Comparison of ENCODE assay signal across 15 cellular contexts in genomic region chr19:44603201-44603945, GRCh38. TPM values are rescaled to one million over a fixed set of nuclear protein-coding genes. Genes with fewer than 3 reads are reported as not detected.
A peak's percentile ranks its signal among the peaks of the same experiment; 100 is the strongest.
DNase-seq lines count a peak whose midpoint lies in the region; ATAC-seq, FAIRE-seq and TF ChIP-seq lines count a peak whose summit lies in the region.
"Had no signal": no experiment of that assay in that cellular context is flagged by ENCODE, and none has a peak within 500 bp of the region (broad histone marks: within the 10 kb centered on the region; RNA-seq: fewer than 3 reads in every experiment).

No MANE protein-coding gene starts in this region.

- CTCF ChIA-PET in A549 (lab: Yijun Ruan, JAX) (interaction anchor here (0.7 to 9.0 kb wide), 11 partner anchors 8 to 167 kb away, joined by 3 to 58 read pairs (median 4); partner anchors contain the start of gene IGSF23), PC-9 (lab: Charles Lee) (interaction anchor here (0.7 kb wide), 1 partner anchor 41 kb away, joined by 4 read pairs; no protein-coding TSS in a partner anchor)

- TF ChIP-seq POLR2A in A549 (IDR thresholded peaks at IDR 0.05; ENCODE audit: low read length): no peak

- intact Hi-C loops in PC-9 (cut with micrococcal nuclease; ENCODE audit: unreplicated experiment): loop anchor here (2.0 kb wide), 1 partner anchor 23 kb away; no protein-coding TSS in a partner anchor

- peaks cover 45% of the 10 kb centered on the region for H3K4me1 Mint-ChIP-seq in HFFc6 (ENCODE audit: low read depth)

- H3F3A ChIP-seq in PC-9 (ENCODE audit: insufficient read depth, low read depth): peaks cover 29% of the 10 kb centered on the region; the same call in 1 of the 2 replicates

- BruUV-seq in PC-9 (replicated peaks; lab: Mats Ljungman, UMichigan): no TSS peak

- H3K9me3 ChIP-seq in A549 (peaks cover 2% of the 10 kb centered on the region; the same call in 1 of the 3 replicates), keratinocyte (ENCODE audit: control insufficient read depth, low read depth, low read length) (no peaks in the 10 kb centered on the region), PC-9 (ENCODE audit: insufficient read depth, low read depth) (no peaks in the 10 kb centered on the region; the same call in 1 of the 2 replicates), Karpas-422 (ENCODE audit: low read length) (no peaks in the 10 kb centered on the region)
- H3K9me3 ChIP-seq: BE2C, uterus had no signal

- DNase-seq in A549 (ENCODE audit: low read depth in 1 of 2, low spot score in 1 of 2) (no peak), HFFc6 (peak; percentile 90), brain microvascular endothelial cell (peak; percentile 91), keratinocyte (ENCODE audit: low read depth, low spot score) (no peak), PC-9 (no peak), Karpas-422 (no peak)
- DNase-seq in activated naive CD4-positive, alpha-beta T cell treated with anti-CD3 and anti-CD28 coated beads, Interleukin-2, amount 50 U/mL, for 72 hours (ENCODE audit: low spot score in 2 of 2): no peak
- DNase-seq: activated CD4-positive, alpha-beta T cell treated with anti-CD3 and anti-CD28 coated beads, Interleukin-2, amount 50 U/mL, for 4 hours; activated naive CD4-positive, alpha-beta T cell treated with anti-CD3 and anti-CD28 coated beads, Interleukin-2, amount 50 U/mL, for 16 hours; BE2C; mammary epithelial cell; NCI-H524 treated with DMSO at 0.1 percent for 48 hours had no signal

- H3K27me3 Mint-ChIP-seq in HFFc6 (ENCODE audit: insufficient read depth): peaks cover 3% of the 10 kb centered on the region
- H3K27me3 Mint-ChIP-seq: progenitor cell of endocrine pancreas had no signal

- H4K20me1 ChIP-seq in keratinocyte (ENCODE audit: control insufficient read depth, extremely low read depth, insufficient read depth, low read length): no peaks in the 10 kb centered on the region
- H4K20me1 ChIP-seq in PC-9 (ENCODE audit: insufficient read depth): no peaks in the 10 kb centered on the region
- no peaks in the 10 kb centered on the region for H4K20me1 ChIP-seq in Karpas-422 (ENCODE audit: insufficient read depth, low read depth, low read length)

- dilution Hi-C loops in keratinocyte (cut with MboI; ENCODE audit: extremely low pct_ligation_motif_present, low sequenced_read_pairs): no loop called here

- peak; percentile 37 to 52; a peak in 3 of 6 replicates for ATAC-seq in A549
- no peak for ATAC-seq in HG03135 (IDR thresholded peaks at IDR 0.05; ENCODE audit: unreplicated experiment)
- no peak for ATAC-seq in activated naive CD4-positive, alpha-beta T cell treated with anti-CD3 and anti-CD28 coated beads, Interleukin-2, amount 50 U/mL, for 72 hours

- peak; percentile 23 for FAIRE-seq in A549 (lab: Jason Lieb, UNC)
- peak; percentile 9 for FAIRE-seq in keratinocyte (lab: Jason Lieb, UNC)

- in situ Hi-C loops in brain microvascular endothelial cell (cut with HindIII; ENCODE audit: low pct_ligation_motif_present, low sequenced_read_pairs): no loop called here

- H3K27me3 ChIP-seq in brain microvascular endothelial cell (replicated peaks) (no peaks in the 10 kb centered on the region), keratinocyte (ENCODE audit: control insufficient read depth, extremely low read depth, insufficient read depth, low read length) (peaks cover 4% of the 10 kb centered on the region), PC-9 (ENCODE audit: insufficient read depth, low read depth) (no peaks in the 10 kb centered on the region), Karpas-422 (ENCODE audit: low read length) (no peaks in the 10 kb centered on the region)
- H3K27me3 ChIP-seq: BE2C, uterus had no signal

- H3K9me3 Mint-ChIP-seq in HFFc6: peaks cover under 1% of the 10 kb centered on the region; the same call in 1 of the 2 replicates
- peaks cover 8 to 17% of the 10 kb centered on the region in 2 donors for H3K9me3 Mint-ChIP-seq in activated naive CD4-positive, alpha-beta T cell treated with anti-CD3 and anti-CD28 coated beads, Interleukin-2, amount 50 U/mL, for 72 hours

- peak overlapping the region; percentile 58 for H3K4me3 Mint-ChIP-seq in HFFc6

- no peaks in the 10 kb centered on the region for H3K9me2 ChIP-seq in PC-9 (ENCODE audit: insufficient read depth)
- no peaks in the 10 kb centered on the region for H3K9me2 ChIP-seq in Karpas-422 (replicated peaks; ENCODE audit: insufficient read depth, low read length)

- H2AFZ ChIP-seq in keratinocyte (ENCODE audit: control insufficient read depth, low read length) (peak overlapping the region; percentile 24), PC-9 (no peak overlapping the region), Karpas-422 (ENCODE audit: low read length) (no peak overlapping the region)

- peak overlapping the region; percentile 18 to 67; a peak in 3 of 6 replicates for H3K27ac ChIP-seq in A549
- H3K27ac ChIP-seq in brain microvascular endothelial cell: no peak overlapping the region
- no peak overlapping the region for H3K27ac ChIP-seq in keratinocyte (ENCODE audit: control insufficient read depth, insufficient read depth, low read length)
- H3K27ac ChIP-seq in PC-9: no peak overlapping the region
- H3K27ac ChIP-seq in Karpas-422 (ENCODE audit: low read length): no peak overlapping the region
- H3K27ac ChIP-seq: uterus had no signal

- H3K79me2 ChIP-seq in keratinocyte (ENCODE audit: control insufficient read depth, insufficient read depth, low read length) (no peaks in the 10 kb centered on the region), PC-9 (ENCODE audit: low read depth) (no peaks in the 10 kb centered on the region), Karpas-422 (ENCODE audit: low read length) (no peaks in the 10 kb centered on the region)

- H3K9me1 ChIP-seq in keratinocyte (ENCODE audit: control insufficient read depth, extremely low read depth, insufficient read depth, low read length): no peaks in the 10 kb centered on the region

- no peaks in the 10 kb centered on the region for H3K36me3 ChIP-seq in brain microvascular endothelial cell (replicated peaks)
- no peaks in the 10 kb centered on the region for H3K36me3 ChIP-seq in keratinocyte (ENCODE audit: control insufficient read depth in 2 of 2, extremely low read depth in 1 of 2, insufficient read depth in 2 of 2, low read length in 2 of 2)
- no peaks in the 10 kb centered on the region for H3K36me3 ChIP-seq in PC-9 (ENCODE audit: low read depth)
- H3K36me3 ChIP-seq in Karpas-422 (ENCODE audit: insufficient read depth, low read length): no peaks in the 10 kb centered on the region
- H3K36me3 ChIP-seq: BE2C, uterus had no signal

- H3K4me2 ChIP-seq in A549: peak overlapping the region; percentile 40
- peak overlapping the region; percentile 6 for H3K4me2 ChIP-seq in keratinocyte (ENCODE audit: control insufficient read depth, extremely low read depth, insufficient read depth, low read depth, low read length)
- no peak overlapping the region for H3K4me2 ChIP-seq in PC-9
- H3K4me2 ChIP-seq in Karpas-422 (ENCODE audit: low read depth, low read length, poor library complexity, severe bottlenecking): no peak overlapping the region

- H3K27ac Mint-ChIP-seq in HFFc6: peak overlapping the region; percentile 56
- H3K27ac Mint-ChIP-seq in activated naive CD4-positive, alpha-beta T cell treated with anti-CD3 and anti-CD28 coated beads, Interleukin-2, amount 50 U/mL, for 72 hours: no peak overlapping the region

- H3K9ac ChIP-seq in keratinocyte (ENCODE audit: control insufficient read depth, extremely low read depth, insufficient read depth, low read length) (no peak overlapping the region), Karpas-422 (ENCODE audit: low read length) (no peak overlapping the region)

- WGBS in A549 (ENCODE audit: missing lambda C conversion rate): 55% methylated on average over 8 of the region's 8 CpGs

- POLR2A ChIA-PET in A549 (lab: Yijun Ruan, JAX) (interaction anchor here (1.0 to 1.3 kb wide), 2 partner anchors 13 to 40 kb away, joined by 3 to 5 read pairs; partner anchors contain the start of gene PVR), PC-9 (lab: Charles Lee; ENCODE audit: unreplicated experiment) (interaction anchor here (0.5 kb wide), 1 partner anchor 10 kb away, joined by 3 read pairs; no protein-coding TSS in a partner anchor)

- H3K4me3 ChIP-seq in A549 (no peak overlapping the region), brain microvascular endothelial cell (ENCODE audit: low read depth, low read length) (no peak overlapping the region), keratinocyte (ENCODE audit: control insufficient read depth in 2 of 3, extremely low read depth in 1 of 3, insufficient read depth in 2 of 3, low read depth in 1 of 3, low read length in 3 of 3) (no peak overlapping the region), PC-9 (no peak overlapping the region), Karpas-422 (ENCODE audit: low read length) (no peak overlapping the region)
- H3K4me3 ChIP-seq: uterus had no signal

- TF ChIP-seq EP300 in A549 (IDR thresholded peaks at IDR 0.05): no peak

- TF ChIP-seq RAD21 in A549 (conservative IDR thresholded peaks at IDR 0.05 in 1 of 2, IDR thresholded peaks at IDR 0.05 in 1 of 2): no peak

- H3K4me1 ChIP-seq in A549: peaks cover 31% of the 10 kb centered on the region
- peaks cover 23% of the 10 kb centered on the region for H3K4me1 ChIP-seq in keratinocyte (ENCODE audit: control insufficient read depth, extremely low read depth, insufficient read depth, low read length)
- H3K4me1 ChIP-seq in PC-9 (replicated peaks; ENCODE audit: insufficient read depth): peaks cover 39% of the 10 kb centered on the region
- no peaks in the 10 kb centered on the region for H3K4me1 ChIP-seq in Karpas-422 (ENCODE audit: low read length)
- H3K4me1 ChIP-seq: BE2C, uterus had no signal

- no peaks in the 10 kb centered on the region for H3K36me3 Mint-ChIP-seq in HFFc6 (ENCODE audit: low read depth)
- H3K36me3 Mint-ChIP-seq in activated naive CD4-positive, alpha-beta T cell treated with anti-CD3 and anti-CD28 coated beads, Interleukin-2, amount 50 U/mL, for 72 hours: no peaks in the 10 kb centered on the region

- no peak for TF ChIP-seq CTCF in A549 (IDR thresholded peaks at IDR 0.05)
- no peak for TF ChIP-seq CTCF in HFFc6 (IDR thresholded peaks at IDR 0.05)
- TF ChIP-seq CTCF in brain microvascular endothelial cell (IDR thresholded peaks at IDR 0.05; ENCODE audit: low read depth, low read length, missing control alignments): no peak
- TF ChIP-seq CTCF in keratinocyte (optimal IDR thresholded peaks at IDR 0.05 in 1 of 3, IDR thresholded peaks at IDR 0.05 in 1 of 3, conservative IDR thresholded peaks at IDR 0.05 in 1 of 3; ENCODE audit: extremely low read depth in 1 of 3, insufficient read depth in 2 of 3, low read length in 3 of 3): no peak
- TF ChIP-seq CTCF in PC-9 (conservative IDR thresholded peaks at IDR 0.05): no peak

RNA-seq across cellular contexts. Expression of gene IGSF23, which starts 10.0 kb away (rescaled TPM):
- 0.14 and 0.29 TPM in 2 replicates for polyA plus RNA-seq in A549 (2011; rRNA removed)
- 0.29 TPM in 2 replicates for polyA plus RNA-seq in A549 (2012; cell fraction: cytosol; rRNA removed)
- polyA plus RNA-seq in A549 (2012; cell fraction: nucleus; rRNA removed): 0.18 and 0.20 TPM in 2 replicates
- polyA plus RNA-seq in A549 (2017; fragmentation: RNase III; extraction: RNeasy Plus Mini Kit Qiagen cat#74134 plus additional on column Dnase treatment): 0.35 to 0.45 TPM (median 0.42 TPM) in 3 replicates
- not detected in 2 replicates for polyA minus RNA-seq in A549 (2011; rRNA and poly(A)+ RNA removed)
- not detected for total RNA-seq in HFFc6 (2021; fragmentation: NEBNext Ultra II Directional; extraction: Animal tissue kit (Norgen Biotek cat#: 25700))
- polyA plus RNA-seq in keratinocyte: 0.06 to 0.07 TPM in 2 of 3 replicates, not detected in the other
- 0.89 TPM for polyA plus RNA-seq in keratinocyte (2011; ENCODE audit: low read depth)
- not detected in 2 replicates for polyA plus RNA-seq in keratinocyte (2011; cell fraction: cytosol; rRNA removed)
- not detected in 2 replicates for polyA plus RNA-seq in keratinocyte (2011; cell fraction: nucleus; rRNA removed)
- 1.3 TPM in 1 of 2 replicates, not detected in the other for polyA plus RNA-seq in keratinocyte (2012; ENCODE audit: low replicate concordance)
- polyA minus RNA-seq in keratinocyte: not detected in 3 replicates
- not detected for polyA minus RNA-seq in keratinocyte (2011; cell fraction: cytosol; rRNA and poly(A)+ RNA removed)
- polyA minus RNA-seq in keratinocyte (2011; cell fraction: nucleus; rRNA and poly(A)+ RNA removed): not detected in 2 replicates
- total RNA-seq in PC-9 (2021): not detected in 2 replicates
- total RNA-seq in activated naive CD4-positive, alpha-beta T cell treated with anti-CD3 and anti-CD28 coated beads, Interleukin-2, amount 50 U/mL, for 72 hours: not detected
- total RNA-seq in Karpas-422 (2014; rRNA removed; shearing (Covaris generic); ENCODE audit: low replicate concordance): not detected in 2 replicates
- total RNA-seq: mammary epithelial cell, uterus had no signal
- polyA plus RNA-seq: mammary epithelial cell had no signal

RNA-seq across cellular contexts. Expression of gene PVR, which starts 40.3 kb away (rescaled TPM):
- polyA plus RNA-seq in A549 (2011; rRNA removed) (108 and 110 TPM in 2 replicates), A549 (2017; fragmentation: RNase III; extraction: RNeasy Plus Mini Kit Qiagen cat#74134 plus additional on column Dnase treatment) (86.2 to 98.1 TPM (median 90.3 TPM) in 3 replicates), keratinocyte (48.1 to 80.4 TPM (median 65.6 TPM) in 3 replicates)
- 103 and 142 TPM in 2 replicates for polyA plus RNA-seq in A549 (2012; cell fraction: cytosol; rRNA removed)
- 163 and 226 TPM in 2 replicates for polyA plus RNA-seq in A549 (2012; cell fraction: nucleus; rRNA removed)
- polyA minus RNA-seq in A549 (2011; rRNA and poly(A)+ RNA removed): 145 and 164 TPM in 2 replicates
- 10 to 100 TPM; 45.9 to 76.2 (median 54.3) TPM for total RNA-seq in HFFc6 (2021; fragmentation: NEBNext Ultra II Directional; extraction: Animal tissue kit (Norgen Biotek cat#: 25700))
- 18.3 TPM for polyA plus RNA-seq in keratinocyte (2011; ENCODE audit: low read depth)
- 41.1 and 42.5 TPM in 2 replicates for polyA plus RNA-seq in keratinocyte (2011; cell fraction: cytosol; rRNA removed)
- 162 and 176 TPM in 2 replicates for polyA plus RNA-seq in keratinocyte (2011; cell fraction: nucleus; rRNA removed)
- 37.2 and 57.2 TPM in 2 replicates for polyA plus RNA-seq in keratinocyte (2012; ENCODE audit: low replicate concordance)
- polyA minus RNA-seq in keratinocyte: 76.2 to 101 TPM (median 83.2 TPM) in 3 replicates
- polyA minus RNA-seq in keratinocyte (2011; cell fraction: cytosol; rRNA and poly(A)+ RNA removed): 57.6 TPM
- 147 and 148 TPM in 2 replicates for polyA minus RNA-seq in keratinocyte (2011; cell fraction: nucleus; rRNA and poly(A)+ RNA removed)
- 50.8 and 52.1 TPM in 2 replicates for total RNA-seq in PC-9 (2021)
- total RNA-seq in activated naive CD4-positive, alpha-beta T cell treated with anti-CD3 and anti-CD28 coated beads, Interleukin-2, amount 50 U/mL, for 72 hours: 10 to 100 TPM; 18.2 to 23.4 TPM
- total RNA-seq in Karpas-422 (2014; rRNA removed; shearing (Covaris generic); ENCODE audit: low replicate concordance): not detected in 2 replicates

Comparison
In these comparisons a context has a peak if more than half of its experiments do, and no peak if none do; other contexts are left out.
1. ATAC-seq: peak in A549 (2 of 2); none in HG03135 (single experiment) and activated naive CD4-positive, alpha-beta T cell treated with anti-CD3 and anti-CD28 coated beads, Interleukin-2, amount 50 U/mL, for 72 hours (0 of 2).
2. DNase-seq: peak in HFFc6 (single experiment) and brain microvascular endothelial cell (single experiment); none in A549 (0 of 2), keratinocyte (single experiment), PC-9 (0 of 2), activated naive CD4-positive, alpha-beta T cell treated with anti-CD3 and anti-CD28 coated beads, Interleukin-2, amount 50 U/mL, for 72 hours (0 of 2) and Karpas-422 (single experiment).
3. H3K27ac ChIP-seq: peak in A549 (2 of 2); none in brain microvascular endothelial cell (single experiment), keratinocyte (single experiment), PC-9 (single experiment) and Karpas-422 (single experiment).
4. H3K4me2 ChIP-seq: peak in A549 (single experiment) and keratinocyte (single experiment); none in PC-9 (single experiment) and Karpas-422 (single experiment).
5. RNA of gene PVR, which starts 40.3 kb away (total RNA-seq): 45.9 to 76.2 TPM in HFFc6, 50.8 to 52.1 TPM in PC-9 and 18.2 to 23.4 TPM in activated naive CD4-positive, alpha-beta T cell treated with anti-CD3 and anti-CD28 coated beads, Interleukin-2, amount 50 U/mL, for 72 hours; not detected in Karpas-422; every median in the first group is over 10 times any median in the second.